7 cellular contexts compared by ENCODE assay signal in the genomic region with DNA sequence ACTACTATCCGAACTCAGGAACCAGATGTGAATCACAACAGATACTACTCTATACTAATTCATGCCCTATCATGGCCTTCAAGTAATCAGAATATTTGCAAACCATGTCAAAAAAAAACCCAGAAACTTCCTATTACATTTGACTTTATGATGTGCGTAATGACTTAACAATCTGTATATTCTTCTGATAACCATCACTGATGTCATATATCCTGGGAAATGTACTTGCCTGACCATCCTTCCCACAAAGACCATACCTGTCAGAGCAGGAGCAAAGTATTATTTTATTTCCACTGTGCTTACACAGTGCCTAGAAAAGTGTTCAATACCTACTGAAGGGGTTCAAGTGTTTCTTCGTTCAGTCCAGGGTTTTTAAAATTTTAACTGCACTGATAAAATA.
"Had no signal": no experiment of that assay in that cellular context is flagged by ENCODE, and none has a peak within 500 bp of the region (broad histone marks: within the 10 kb centered on the region; RNA-seq: fewer than 3 reads in every experiment).

No MANE protein-coding gene starts in this region.

- H3K27ac ChIP-seq: GM23248 had no signal

- H2AFZ ChIP-seq: GM23248 had no signal

- H3K9me3 Mint-ChIP-seq: HFFc6 had no signal

- H3K27ac Mint-ChIP-seq: HFFc6 had no signal

- H3K9me3 ChIP-seq: HAP-1 had no signal

- DNase-seq: GM23248, GOT3, H7, HFFc6, IMR-90 had no signal

- ATAC-seq: HCT116 had no signal

- H3K9ac ChIP-seq: GM23248 had no signal

- H3K4me3 Mint-ChIP-seq: HFFc6 had no signal

- H3K4me3 ChIP-seq: GM23248, HAP-1 had no signal
